Comparison of ENCODE assay signal across 11 cellular contexts in genomic region chr4:76733380-76733779, GRCh38.
DNase-seq lines count a peak whose midpoint lies in the region; ATAC-seq and TF ChIP-seq lines count a peak whose summit lies in the region.
"Had no signal": no experiment of that assay in that cellular context is flagged by ENCODE, and none has a peak within 500 bp of the region (broad histone marks: within the 10 kb centered on the region; RNA-seq: fewer than 3 reads in every experiment).

No MANE protein-coding gene starts in this region.

- H3K4me3 ChIP-seq in HCT116 (replicated peaks in 1 of 2; ENCODE audit: low read depth in 1 of 2, low read length in 2 of 2): no peak overlapping the region
- no peak overlapping the region for H3K4me3 ChIP-seq in endodermal cell (ENCODE audit: low read length)

- H3K27me3 ChIP-seq in HCT116 (ENCODE audit: insufficient read depth, low read length) (no peaks in the 10 kb centered on the region), endodermal cell (ENCODE audit: control insufficient read depth, insufficient read depth, low read length, poor library complexity, severe bottlenecking) (no peaks in the 10 kb centered on the region)

- no TSS peak for BruUV-seq in HCT116 (replicated peaks; lab: Mats Ljungman, UMichigan)

- H3K4me1 ChIP-seq in HCT116 (ENCODE audit: control insufficient read depth in 1 of 2, insufficient read depth in 2 of 2, low read length in 2 of 2) (peaks cover 0 to 4% of the 10 kb centered on the region in 2 experiments; a peak in 3 of 4 replicates), endodermal cell (ENCODE audit: control insufficient read depth, insufficient read depth, low read length) (peaks cover 14% of the 10 kb centered on the region)

- peaks cover 27% of the 10 kb centered on the region for H3K4me1 Mint-ChIP-seq in endodermal cell
- H3K4me1 Mint-ChIP-seq: immature natural killer cell had no signal

- no peak overlapping the region for H3K4me3 Mint-ChIP-seq in endodermal cell
- H3K4me3 Mint-ChIP-seq: immature natural killer cell had no signal

- H3K9me2 ChIP-seq in HCT116 (ENCODE audit: insufficient read depth): no peaks in the 10 kb centered on the region

- DNase-seq in HCT116 (ENCODE audit: low read depth, low spot score) (no peak), NCI-H510A (lab: John Stamatoyannopoulos, UW) (peak; percentile 33), endodermal cell (peak; percentile 77), SW480 (ENCODE audit: low spot score) (no peak), GM19238 (ENCODE audit: insufficient read length, low spot score) (no peak)
- DNase-seq: cortex of kidney; immature natural killer cell; stimulated activated naive CD4-positive, alpha-beta T cell had no signal

- no peaks in the 10 kb centered on the region for H3K27me3 Mint-ChIP-seq in endodermal cell (ENCODE audit: insufficient read depth)

- RAD21 ChIA-PET in HCT116 (lab: Charles Lee; ENCODE audit: low non-redundant PET in 1 of 2, low total read pairs in 2 of 2, uncharacterized antibody in 2 of 2, unreplicated experiment in 2 of 2): interaction anchor here in 1 of 2 experiments (0.7 kb wide), 2 partner anchors 160 to 214 kb away, joined by 3 read pairs; no protein-coding TSS in a partner anchor

- no peaks in the 10 kb centered on the region for H3K79me2 ChIP-seq in HCT116 (ENCODE audit: insufficient read depth, low read length)

- H3K36me3 Mint-ChIP-seq in endodermal cell (ENCODE audit: low read depth): peaks cover 9% of the 10 kb centered on the region
- H3K36me3 Mint-ChIP-seq: immature natural killer cell had no signal

- H4K20me1 ChIP-seq in HCT116 (ENCODE audit: insufficient read depth): no peaks in the 10 kb centered on the region

- no peak overlapping the region for H3K27ac ChIP-seq in 22Rv1
- H3K27ac ChIP-seq in HCT116 (ENCODE audit: low read depth, low read length): no peak overlapping the region
- peak overlapping the region; percentile 51 for H3K27ac ChIP-seq in endodermal cell (ENCODE audit: low read depth, low read length)

- 86 to 88% methylated on average over 2 of the region's 2 CpGs for WGBS in endodermal cell (ENCODE audit: insufficient coverage in 1 of 2, insufficient read length in 1 of 2), 2 experiments

- H2AFZ ChIP-seq in HCT116 (ENCODE audit: low read depth, low read length, poor library complexity, severe bottlenecking): no peak overlapping the region

- ATAC-seq in HCT116 (peak; percentile 82), GM18909 (IDR thresholded peaks at IDR 0.05; ENCODE audit: poor library complexity, unreplicated experiment) (no peak), GM18870 (IDR thresholded peaks at IDR 0.05; ENCODE audit: unreplicated experiment) (no peak)

- H3K9me3 ChIP-seq in HCT116 (ENCODE audit: control insufficient read depth in 1 of 2, insufficient read depth in 1 of 2, low read depth in 1 of 2, low read length in 2 of 2) (no peaks in the 10 kb centered on the region), endodermal cell (ENCODE audit: control insufficient read depth, low read length) (no peaks in the 10 kb centered on the region)

- TF ChIP-seq RAD21 in HCT116 (IDR thresholded peaks at IDR 0.05; ENCODE audit: low read depth): peak; percentile 81

- intact Hi-C loops in HCT116 (cut with micrococcal nuclease): loop anchor here (1.0 kb wide), 1 partner anchor 222 kb away; no protein-coding TSS in a partner anchor

- no peak overlapping the region for H3K4me2 ChIP-seq in HCT116 (ENCODE audit: low read length)

- no peak overlapping the region for H3K9ac ChIP-seq in HCT116 (ENCODE audit: low read length)
- no peak overlapping the region for H3K9ac ChIP-seq in endodermal cell (ENCODE audit: extremely low read depth, low read length, poor library complexity, severe bottlenecking)

- TF ChIP-seq POLR2A in HCT116 (IDR thresholded peaks at IDR 0.05; ENCODE audit: borderline replicate concordance, extremely low read depth, insufficient read depth, insufficient read length): no peak

- peaks cover 2% of the 10 kb centered on the region for H3K9me3 Mint-ChIP-seq in endodermal cell
- H3K9me3 Mint-ChIP-seq: immature natural killer cell had no signal

- H3K27ac Mint-ChIP-seq in endodermal cell: no peak overlapping the region
- H3K27ac Mint-ChIP-seq: immature natural killer cell had no signal

- H3K36me3 ChIP-seq in HCT116 (ENCODE audit: control insufficient read depth in 1 of 2, insufficient read depth in 2 of 2, low read length in 2 of 2) (no peaks in the 10 kb centered on the region), endodermal cell (ENCODE audit: control insufficient read depth, insufficient read depth, low read length) (peaks cover 19% of the 10 kb centered on the region)

- CTCF ChIA-PET in HCT116 (lab: Charles Lee): interaction anchor here (0.8 to 1.5 kb wide), 4 partner anchors 9 to 302 kb away, joined by 3 to 4 read pairs (median 3); no protein-coding TSS in a partner anchor

- peak; percentile 49 for TF ChIP-seq CTCF in 22Rv1 (IDR thresholded peaks at IDR 0.05)
- peak; percentile 39 to 53 (median 48); a peak in 5 of 6 replicates for TF ChIP-seq CTCF in HCT116 (IDR thresholded peaks at IDR 0.05 in 2 of 3, conservative IDR thresholded peaks at IDR 0.05 in 1 of 3; ENCODE audit: borderline replicate concordance in 1 of 3, insufficient read depth in 1 of 3, low read depth in 2 of 3, low read length in 2 of 3)
- peak; percentile 64 for TF ChIP-seq CTCF in endodermal cell (conservative IDR thresholded peaks at IDR 0.05)

- POLR2A ChIA-PET in HCT116 (lab: Charles Lee): no interaction called here

TF ChIP-seq in HCT116, 20 proteins besides CTCF, POLR2A, EP300 and RAD21:
- TF ChIP-seq MAX (IDR thresholded peaks at IDR 0.05): no peak
- TF ChIP-seq YY1 (IDR thresholded peaks at IDR 0.05; ENCODE audit: extremely low read depth, insufficient replicate concordance, low read depth, low read length): no peak
- no peak for TF ChIP-seq FOSL1 (IDR thresholded peaks at IDR 0.05; ENCODE audit: low read depth)
- no peak for TF ChIP-seq ZNF274 (IDR thresholded peaks at IDR 0.05; ENCODE audit: low read depth, low read length)
- TF ChIP-seq JUND (IDR thresholded peaks at IDR 0.05): no peak
- TF ChIP-seq EZH2 (IDR thresholded peaks at IDR 0.05): no peak
- no peak for TF ChIP-seq ZBTB33 (IDR thresholded peaks at IDR 0.05; ENCODE audit: extremely low read depth, insufficient replicate concordance, low read length)
- no peak for TF ChIP-seq ELF1 (IDR thresholded peaks at IDR 0.05; ENCODE audit: borderline replicate concordance, low read depth)
- no peak for TF ChIP-seq SIN3A (IDR thresholded peaks at IDR 0.05; ENCODE audit: low read depth)
- TF ChIP-seq CBX3 (IDR thresholded peaks at IDR 0.05; ENCODE audit: low read depth): no peak
- no peak for TF ChIP-seq ZFX (IDR thresholded peaks at IDR 0.05)
- TF ChIP-seq EGR1 (IDR thresholded peaks at IDR 0.05; ENCODE audit: low read depth): no peak
- TF ChIP-seq ATF3 (IDR thresholded peaks at IDR 0.05): no peak
- no peak for TF ChIP-seq EZH2phosphoT487 (IDR thresholded peaks at IDR 0.05; ENCODE audit: borderline replicate concordance)
- no peak for TF ChIP-seq SRF (IDR thresholded peaks at IDR 0.05; ENCODE audit: low read depth)
- TF ChIP-seq CEBPB (IDR thresholded peaks at IDR 0.05; ENCODE audit: low read depth): no peak

Comparison
In these comparisons a context has a peak if more than half of its experiments do, and no peak if none do; other contexts are left out.
1. DNase-seq: peak in NCI-H510A (single experiment) and endodermal cell (single experiment); none in HCT116 (single experiment), SW480 (single experiment) and GM19238 (single experiment).
2. Peak in every context shown above with its lines, with median percentiles within 50 percentile points of each other: CTCF ChIP-seq.